In the genomic region with DNA sequence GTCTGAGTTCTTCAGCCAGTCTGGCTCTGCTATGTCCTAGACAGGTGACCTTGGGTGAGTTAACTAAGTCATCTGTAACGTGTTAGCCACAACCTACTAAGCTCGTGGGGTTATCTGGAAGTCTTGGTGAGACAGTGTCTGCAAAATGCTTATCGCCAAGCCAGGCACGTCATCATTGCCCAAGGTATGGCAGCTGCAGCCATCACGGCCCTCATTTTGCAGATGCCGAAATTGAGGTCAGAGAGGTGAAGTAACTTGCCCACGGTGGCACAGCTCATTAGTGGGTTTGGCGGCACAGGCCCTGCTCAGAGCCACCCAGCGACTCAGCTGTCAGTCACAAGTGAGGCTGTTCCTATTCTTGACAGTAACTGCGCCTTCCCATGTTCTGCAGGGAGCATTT, we compare ENCODE assay signal across 12 cellular contexts.
A peak's percentile ranks its signal among the peaks of the same experiment; 100 is the strongest.
DNase-seq lines count a peak whose midpoint lies in the region; ATAC-seq, FAIRE-seq and TF ChIP-seq lines count a peak whose summit lies in the region.
"Had no signal": no experiment of that assay in that cellular context is flagged by ENCODE, and none has a peak within 500 bp of the region (broad histone marks: within the 10 kb centered on the region; RNA-seq: fewer than 3 reads in every experiment).

No MANE protein-coding gene starts in this region.

- no peaks in the 10 kb centered on the region for H3K27me3 ChIP-seq in CD4-positive, alpha-beta memory T cell (ENCODE audit: insufficient read depth, low read length)
- no peaks in the 10 kb centered on the region for H3K27me3 ChIP-seq in RWPE2 (ENCODE audit: insufficient read depth, poor library complexity, severe bottlenecking)
- H3K27me3 ChIP-seq: BLaER1, tibial nerve had no signal

- H3K4me1 Mint-ChIP-seq in CD4-positive, alpha-beta memory T cell: peaks cover 38 to 89% (median 60%) of the 10 kb centered on the region in 4 donors
- peaks cover 92 to 93% of the 10 kb centered on the region in 2 donors for H3K4me1 Mint-ChIP-seq in natural killer cell

- no peaks in the 10 kb centered on the region for H3K9me3 ChIP-seq in CD4-positive, alpha-beta memory T cell (ENCODE audit: control insufficient read depth in 1 of 2, low read length in 2 of 2)
- H3K9me3 ChIP-seq in RWPE2 (ENCODE audit: severe bottlenecking): no peaks in the 10 kb centered on the region
- H3K9me3 ChIP-seq: tibial nerve had no signal

- DNase-seq in CD4-positive, alpha-beta memory T cell: peak; percentile 63 to 89 (median 65)
- no peak for DNase-seq in RWPE2 (ENCODE audit: low spot score)
- DNase-seq in amniotic epithelial cell (ENCODE audit: low read depth): peak; percentile 38
- peak; percentile 73 for DNase-seq in natural killer cell
- DNase-seq in NCI-H1436 treated with DMSO at 0.1 percent for 48 hours (lab: John Stamatoyannopoulos, UW): no peak
- no peak for DNase-seq in D721Med (ENCODE audit: insufficient read length, low spot score)
- DNase-seq: IMR-90, NCI-H187 had no signal

- peaks cover 3 to 5% of the 10 kb centered on the region in 2 donors for H3K36me3 Mint-ChIP-seq in CD4-positive, alpha-beta memory T cell
- H3K36me3 Mint-ChIP-seq in natural killer cell: no peaks in the 10 kb centered on the region

- intact Hi-C loops in CD4-positive, alpha-beta memory T cell (cut with micrococcal nuclease): loop anchor here (5.0 kb wide), 3 partner anchors 52 to 198 kb away; no protein-coding TSS in a partner anchor
- intact Hi-C loops in natural killer cell (cut with micrococcal nuclease): loop anchor here (1.0 to 5.0 kb wide), 6 partner anchors 33 to 308 kb away; no protein-coding TSS in a partner anchor

- H3K27ac Mint-ChIP-seq in CD4-positive, alpha-beta memory T cell: peak overlapping the region; percentile 93 to 98 (median 97)
- peak overlapping the region; percentile 96 to 100 for H3K27ac Mint-ChIP-seq in natural killer cell

- no peaks in the 10 kb centered on the region for H3K36me3 ChIP-seq in CD4-positive, alpha-beta memory T cell (ENCODE audit: insufficient read depth, low read length)
- H3K36me3 ChIP-seq in RWPE2 (ENCODE audit: low read depth): peaks cover 21% of the 10 kb centered on the region

- no peaks in the 10 kb centered on the region for H3K27me3 Mint-ChIP-seq in CD4-positive, alpha-beta memory T cell
- H3K27me3 Mint-ChIP-seq in natural killer cell (ENCODE audit: low read depth in 2 of 2): no peaks in the 10 kb centered on the region

- CTCF ChIA-PET in CD4-positive, alpha-beta memory T cell (lab: Charles Lee; ENCODE audit: partially characterized antibody): no interaction called here

- H3K27ac ChIP-seq in CD4-positive, alpha-beta memory T cell (ENCODE audit: low read depth, low read length): peak overlapping the region; percentile 63
- peak overlapping the region; percentile 98 for H3K27ac ChIP-seq in RWPE2 (ENCODE audit: poor library complexity, severe bottlenecking)
- H3K27ac ChIP-seq: BLaER1, tibial nerve had no signal

- ATAC-seq in RWPE2 (ENCODE audit: low read depth) (no peak), natural killer cell (peak; percentile 54 to 84 (median 72)), HG02588 (IDR thresholded peaks at IDR 0.05; ENCODE audit: unreplicated experiment) (no peak), HG03139 (IDR thresholded peaks at IDR 0.05; ENCODE audit: unreplicated experiment) (no peak)

- H3K4me1 ChIP-seq in CD4-positive, alpha-beta memory T cell (ENCODE audit: insufficient read depth, low read length): peaks cover 75% of the 10 kb centered on the region
- peaks cover 69% of the 10 kb centered on the region for H3K4me1 ChIP-seq in RWPE2 (ENCODE audit: insufficient read depth, poor library complexity, severe bottlenecking)

- H3K4me3 ChIP-seq in CD4-positive, alpha-beta memory T cell (ENCODE audit: low read length in 2 of 2): no peak overlapping the region
- H3K4me3 ChIP-seq in RWPE2 (ENCODE audit: severe bottlenecking): no peak overlapping the region
- H3K4me3 ChIP-seq: BLaER1, tibial nerve had no signal

- TF ChIP-seq CTCF in RWPE2 (IDR thresholded peaks at IDR 0.05; ENCODE audit: poor library complexity, severe bottlenecking) (no peak), natural killer cell (IDR thresholded peaks at IDR 0.05) (no peak), D721Med (IDR thresholded peaks at IDR 0.05; ENCODE audit: insufficient read depth, missing control alignments) (no peak)

- POLR2A ChIA-PET in CD4-positive, alpha-beta memory T cell (lab: Charles Lee; ENCODE audit: partially characterized antibody): interaction anchor here (1.1 kb wide), 1 partner anchor 10 kb away, joined by 4 read pairs; no protein-coding TSS in a partner anchor

- no peaks in the 10 kb centered on the region for H3K9me3 Mint-ChIP-seq in CD4-positive, alpha-beta memory T cell
- H3K9me3 Mint-ChIP-seq in natural killer cell: no peaks in the 10 kb centered on the region

- no peak for FAIRE-seq in D721Med (lab: Jason Lieb, UNC)

- H3K4me3 Mint-ChIP-seq in CD4-positive, alpha-beta memory T cell: peak overlapping the region in 5 of 8 donors; percentile 4 to 82 (median 34)
- H3K4me3 Mint-ChIP-seq in natural killer cell: peak overlapping the region; percentile 70

Comparison
In these comparisons a context has a peak if more than half of its experiments do, and no peak if none do; other contexts are left out.
1. DNase-seq: peak in CD4-positive, alpha-beta memory T cell (5 of 5), amniotic epithelial cell (single experiment) and natural killer cell (single experiment); none in RWPE2 (single experiment), NCI-H1436 treated with DMSO at 0.1 percent for 48 hours (single experiment) and D721Med (single experiment).
2. ATAC-seq: peak in natural killer cell (3 of 3); none in RWPE2 (single experiment), HG02588 (single experiment) and HG03139 (single experiment).